9 cellular contexts compared by ENCODE assay signal in the genomic region with DNA sequence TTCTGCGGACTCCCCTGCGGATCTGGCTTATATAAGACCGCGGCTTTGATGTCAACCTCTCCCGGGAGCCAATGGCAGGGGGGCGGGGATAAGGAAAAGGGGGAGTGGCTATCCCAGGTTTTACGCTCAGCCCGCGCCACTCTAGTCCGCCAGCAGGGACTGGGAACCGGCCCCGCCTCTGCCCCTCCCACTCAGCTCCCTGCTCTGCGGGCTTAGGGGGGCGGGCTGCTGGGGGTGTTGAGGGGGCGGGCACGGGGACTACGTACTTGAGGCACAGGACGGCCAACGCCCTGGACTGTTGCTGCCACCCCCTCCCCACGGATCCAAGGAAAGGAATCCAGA. TPM values are rescaled to one million over a fixed set of nuclear protein-coding genes. Genes with fewer than 3 reads are reported as not detected.
DNase-seq lines count a peak whose midpoint lies in the region; ATAC-seq and TF ChIP-seq lines count a peak whose summit lies in the region.
"Had no signal": no experiment of that assay in that cellular context is flagged by ENCODE, and none has a peak within 500 bp of the region (broad histone marks: within the 10 kb centered on the region; RNA-seq: fewer than 3 reads in every experiment).

Gene HAND1 (minus strand): TSS at position 4 of the 342 bp plus-strand sequence. CDS start 219 bp downstream, outside the sequence.

- H3K9me3 ChIP-seq in adrenal gland (replicated peaks in 1 of 3) (no peaks in the 10 kb centered on the region), upper lobe of right lung (no peaks in the 10 kb centered on the region)

- no peak for TF ChIP-seq CTCF in adrenal gland (IDR thresholded peaks at IDR 0.05)
- no peak for TF ChIP-seq CTCF in upper lobe of right lung (IDR thresholded peaks at IDR 0.05)

- H3K4me1 ChIP-seq in adrenal gland (replicated peaks in 1 of 2): peaks cover 0 to 26% of the 10 kb centered on the region in 2 donors
- H3K4me1 ChIP-seq in upper lobe of right lung: peaks cover 54% of the 10 kb centered on the region

- H3K4me3 ChIP-seq in adrenal gland (peak within 1 kb of the TSS in 1 of 4 donors; percentile 29), upper lobe of right lung (peak within 1 kb of the TSS; percentile 21)

- H3K36me3 ChIP-seq in adrenal gland (replicated peaks in 1 of 2): no peaks in the 10 kb centered on the region
- H3K36me3 ChIP-seq in upper lobe of right lung: no peaks in the 10 kb centered on the region

- intact Hi-C loops in adrenal gland (cut with DNase I): no loop called here
- intact Hi-C loops in left colon (cut with DNase I, micrococcal nuclease): no loop called here
- intact Hi-C loops in upper lobe of right lung (cut with DNase I): no loop called here

- TF ChIP-seq POLR2A in adrenal gland (IDR thresholded peaks at IDR 0.05): no peak

- H3K27me3 ChIP-seq in adrenal gland: peaks cover 96% of the 10 kb centered on the region
- peaks cover 100% of the 10 kb centered on the region for H3K27me3 ChIP-seq in upper lobe of right lung

- H3K27ac ChIP-seq in adrenal gland: peak within 1 kb of the TSS in 1 of 5 donors; percentile 54
- H3K27ac ChIP-seq in upper lobe of right lung: no peak within 1 kb of the TSS

- peak; percentile 85 for ATAC-seq in left colon
- ATAC-seq in upper lobe of right lung: peak; percentile 50

- WGBS in adrenal gland, 4 donors: 0 to 3% (median 1%) methylated on average over 6 to 20 of the region's 20 CpGs

- DNase-seq in AG20443 (ENCODE audit: low spot score): peak; percentile 78
- DNase-seq in M059J (ENCODE audit: low read depth): peak; percentile 41
- peak; percentile 19 to 84 (median 42) for DNase-seq in adrenal gland
- DNase-seq in left colon: peak; percentile 76 to 83
- DNase-seq in upper lobe of right lung: peak; percentile 69
- DNase-seq in GOT3 (lab: John Stamatoyannopoulos, UW): no peak
- DNase-seq in GDM1 (lab: John Stamatoyannopoulos, UW): no peak
- DNase-seq in Kasumi-1 (lab: John Stamatoyannopoulos, UW): no peak

RNA-seq across cellular contexts. Expression of gene HAND1, which starts in this region (rescaled TPM):
- not detected in 2 replicates for total RNA-seq in M059J (2014; rRNA removed; shearing (Covaris generic))
- total RNA-seq in adrenal gland: 1 to 10 TPM in 3 of 8 donors, not detected in 5; 3.8 to 6.8 (median 5.6) TPM
- polyA plus RNA-seq in adrenal gland: 1 to 10 TPM; 1.3 to 2.4 (median 1.4) TPM
- total RNA-seq in left colon: 1 to 10 TPM in 1 of 2 donors, not detected in 1; 4.4 TPM
- total RNA-seq in upper lobe of right lung: not detected
- polyA plus RNA-seq: adipose tissue had no signal

Comparison
In these comparisons a context has a peak if more than half of its experiments do, and no peak if none do; other contexts are left out.
1. Peak in DNase-seq in M059J; RNA of the gene not detected or under 1 TPM.
2. Peak in DNase-seq, ATAC-seq and H3K4me3 ChIP-seq in upper lobe of right lung; RNA of the gene not detected or under 1 TPM.
3. DNase-seq: peak in AG20443 (single experiment), adrenal gland (7 of 7) and left colon (2 of 2); none in GOT3 (single experiment), GDM1 (single experiment) and Kasumi-1 (0 of 2).